8 cellular contexts compared by ENCODE assay signal in genomic region chr12:126874427-126875026, GRCh38.
DNase-seq lines count a peak whose midpoint lies in the region; ATAC-seq and TF ChIP-seq lines count a peak whose summit lies in the region.

No MANE protein-coding gene starts in this region.

- peaks cover 0 to 9% (median 4%) of the 10 kb centered on the region in 5 donors for H3K27me3 Mint-ChIP-seq in naive thymus-derived CD4-positive, alpha-beta T cell
- H3K27me3 Mint-ChIP-seq in stimulated activated memory B cell treated with anti-CD40 and anti-IgM and Interleukin-4, amounts not matched to agents 10 μg/mL and 1 μg/mL and 100 μg/mL, for 72 hours, result peaks cover 9% of the 10 kb centered on the region

- intact Hi-C loops in naive thymus-derived CD4-positive, alpha-beta T cell (cut with micrococcal nuclease), result loop anchor here (2.0 to 10.0 kb wide), 6 partner anchors 530 to 1692 kb away; no protein-coding TSS in a partner anchor

- peak; percentile 41 for TF ChIP-seq CTCF in epithelial cell of esophagus (IDR thresholded peaks at IDR 0.05; ENCODE audit: insufficient read depth, low read depth, low read length, missing control alignments)

- ATAC-seq in GM18498 (IDR thresholded peaks at IDR 0.05; ENCODE audit: unreplicated experiment) (peak; percentile 97), HG03060 (IDR thresholded peaks at IDR 0.05; ENCODE audit: low read depth, unreplicated experiment) (peak; percentile 70)
- peak; percentile 53 for ATAC-seq in naive thymus-derived CD4-positive, alpha-beta T cell
- peak; percentile 76 for ATAC-seq in stimulated activated memory B cell treated with anti-CD40 and anti-IgM and Interleukin-4, amounts not matched to agents 10 μg/mL and 1 μg/mL and 100 μg/mL, for 72 hours

- no peak overlapping the region for H3K4me3 Mint-ChIP-seq in naive thymus-derived CD4-positive, alpha-beta T cell
- H3K4me3 Mint-ChIP-seq in stimulated activated memory B cell treated with anti-CD40 and anti-IgM and Interleukin-4, amounts not matched to agents 10 μg/mL and 1 μg/mL and 100 μg/mL, for 72 hours, result no peak overlapping the region

- no peaks in the 10 kb centered on the region for H3K36me3 Mint-ChIP-seq in naive thymus-derived CD4-positive, alpha-beta T cell
- no peaks in the 10 kb centered on the region for H3K36me3 Mint-ChIP-seq in stimulated activated memory B cell treated with anti-CD40 and anti-IgM and Interleukin-4, amounts not matched to agents 10 μg/mL and 1 μg/mL and 100 μg/mL, for 72 hours

- CTCF ChIA-PET in naive thymus-derived CD4-positive, alpha-beta T cell (lab: Charles Lee), result interaction anchor here (1.2 to 1.5 kb wide), 3 partner anchors 126 to 1691 kb away, joined by 3 to 4 read pairs (median 4); no protein-coding TSS in a partner anchor

- H3K4me1 Mint-ChIP-seq in naive thymus-derived CD4-positive, alpha-beta T cell, result peaks cover 0 to 4% (median 0%) of the 10 kb centered on the region in 7 donors
- peaks cover 5% of the 10 kb centered on the region for H3K4me1 Mint-ChIP-seq in stimulated activated memory B cell treated with anti-CD40 and anti-IgM and Interleukin-4, amounts not matched to agents 10 μg/mL and 1 μg/mL and 100 μg/mL, for 72 hours

- no peak overlapping the region for H3K4me3 ChIP-seq in epithelial cell of esophagus (ENCODE audit: low read length)
- H3K4me3 ChIP-seq in naive thymus-derived CD4-positive, alpha-beta T cell (ENCODE audit: low read length), result no peak overlapping the region

- peaks cover 0 to 1% (median 0%) of the 10 kb centered on the region in 11 donors for H3K9me3 Mint-ChIP-seq in naive thymus-derived CD4-positive, alpha-beta T cell
- no peaks in the 10 kb centered on the region for H3K9me3 Mint-ChIP-seq in stimulated activated memory B cell treated with anti-CD40 and anti-IgM and Interleukin-4, amounts not matched to agents 10 μg/mL and 1 μg/mL and 100 μg/mL, for 72 hours

- no peaks in the 10 kb centered on the region for H3K9me3 ChIP-seq in naive thymus-derived CD4-positive, alpha-beta T cell (ENCODE audit: control insufficient read depth in 2 of 3, low read length in 3 of 3)

- DNase-seq in A172 (ENCODE audit: low spot score) (peak; percentile 27), NCI-H774 (lab: John Stamatoyannopoulos, UW) (peak; percentile 71), epithelial cell of esophagus (ENCODE audit: low read depth) (peak; percentile 49)
- peak; percentile 81 for DNase-seq in activated CD8-positive, alpha-beta memory T cell treated with anti-CD3 and anti-CD28 coated beads for 24 hours
- peak in 8 of 9 donors; percentile 15 to 58 (median 40) for DNase-seq in naive thymus-derived CD4-positive, alpha-beta T cell

- H3K36me3 ChIP-seq in naive thymus-derived CD4-positive, alpha-beta T cell (ENCODE audit: control insufficient read depth in 2 of 3, insufficient read depth in 3 of 3, low read length in 3 of 3), result no peaks in the 10 kb centered on the region

- no peaks in the 10 kb centered on the region for H3K27me3 ChIP-seq in naive thymus-derived CD4-positive, alpha-beta T cell (ENCODE audit: control insufficient read depth in 2 of 2, insufficient read depth in 2 of 2, low read length in 2 of 2)

- H3K27ac ChIP-seq in naive thymus-derived CD4-positive, alpha-beta T cell (ENCODE audit: low read depth, low read length), result no peak overlapping the region

- POLR2A ChIA-PET in naive thymus-derived CD4-positive, alpha-beta T cell (lab: Charles Lee), result no interaction called here

- no peaks in the 10 kb centered on the region for H3K4me1 ChIP-seq in naive thymus-derived CD4-positive, alpha-beta T cell (ENCODE audit: control insufficient read depth in 2 of 2, insufficient read depth in 2 of 2, low read length in 2 of 2)

- H3K27ac Mint-ChIP-seq in naive thymus-derived CD4-positive, alpha-beta T cell, result no peak overlapping the region
- H3K27ac Mint-ChIP-seq in stimulated activated memory B cell treated with anti-CD40 and anti-IgM and Interleukin-4, amounts not matched to agents 10 μg/mL and 1 μg/mL and 100 μg/mL, for 72 hours, result no peak overlapping the region

Comparison
In these comparisons a context has a peak if more than half of its experiments do, and no peak if none do; other contexts are left out.
1. DNase-seq: peak in every context shown above with its lines; median percentile 81 in activated CD8-positive, alpha-beta memory T cell treated with anti-CD3 and anti-CD28 coated beads for 24 hours; 71 in NCI-H774; 49 in epithelial cell of esophagus; 40 in naive thymus-derived CD4-positive, alpha-beta T cell; 27 in A172.